Comparison of ENCODE assay signal across 19 cellular contexts in genomic region chr1:218739426-218739825, GRCh38.
A peak's percentile ranks its signal among the peaks of the same experiment; 100 is the strongest.
DNase-seq lines count a peak whose midpoint lies in the region; ATAC-seq and TF ChIP-seq lines count a peak whose summit lies in the region.
"Had no signal": no experiment of that assay in that cellular context is flagged by ENCODE, and none has a peak within 500 bp of the region (broad histone marks: within the 10 kb centered on the region; RNA-seq: fewer than 3 reads in every experiment).

No MANE protein-coding gene starts in this region.

- peaks cover 0 to 20% of the 10 kb centered on the region in 2 donors for H3K4me1 ChIP-seq in right atrium auricular region
- H3K4me1 ChIP-seq: SJCRH30 had no signal

- no peak overlapping the region for H3K27ac ChIP-seq in right atrium auricular region
- H3K27ac ChIP-seq: BLaER1 treated with 17β-estradiol and CSF1 and Interleukin-3, amounts not matched to agents 10 nM and 100 nM; coronary artery; SJCRH30; skin epidermis had no signal

- DNase-seq in MV-4-11 (lab: John Stamatoyannopoulos, UW) (peak; percentile 54), choroid plexus epithelial cell (ENCODE audit: low read depth) (peak; percentile 92), right atrium auricular region (ENCODE audit: low spot score) (peak; percentile 82), smooth muscle cell of the brain vasculature (ENCODE audit: low read depth, low spot score) (peak; percentile 67), NCI-H446 (lab: John Stamatoyannopoulos, UW) (no peak), RKO (ENCODE audit: low spot score) (no peak)
- DNase-seq: activated CD4-positive, alpha-beta T cell treated with anti-CD3 and anti-CD28 coated beads for 36 hours; activated naive CD8-positive, alpha-beta T cell treated with anti-CD3 and anti-CD28 coated beads, Interleukin-2, amount 10 ng/mL, durations not matched to agents 7 days and 5 days; activated T-cell treated with anti-CD3 and anti-CD28 coated beads for 4 hours; DMS53; mammary epithelial cell; NCI-H1092 treated with DMSO at 0.1 percent for 48 hours; stimulated activated naive CD8-positive, alpha-beta T cell treated with anti-CD3 and anti-CD28 coated beads, Interleukin-15, Interleukin-2, amounts not matched to agents 100 U/mL and 50 U/mL, for 24 hours had no signal

- no peak for ATAC-seq in GM21381 (IDR thresholded peaks at IDR 0.05; ENCODE audit: unreplicated experiment)
- ATAC-seq in GM21619 (IDR thresholded peaks at IDR 0.05; ENCODE audit: unreplicated experiment), result no peak
- ATAC-seq: activated CD4-positive, alpha-beta T cell treated with anti-CD3 and anti-CD28 coated beads for 36 hours; stimulated activated naive CD8-positive, alpha-beta T cell treated with anti-CD3 and anti-CD28 coated beads, Interleukin-15, Interleukin-2, amounts not matched to agents 100 U/mL and 50 U/mL, for 24 hours had no signal

- H3K4me3 ChIP-seq in choroid plexus epithelial cell (ENCODE audit: low read depth, low read length), result no peak overlapping the region
- H3K4me3 ChIP-seq in right atrium auricular region, result no peak overlapping the region
- H3K4me3 ChIP-seq: BLaER1 treated with 17β-estradiol and CSF1 and Interleukin-3, amounts not matched to agents 10 nM and 100 nM; coronary artery; SJCRH30; skin epidermis had no signal

- TF ChIP-seq CTCF in choroid plexus epithelial cell (conservative IDR thresholded peaks at IDR 0.05; ENCODE audit: low read depth, low read length) (no peak), right atrium auricular region (IDR thresholded peaks at IDR 0.05) (no peak)

- no peaks in the 10 kb centered on the region for H3K36me3 ChIP-seq in right atrium auricular region
- H3K36me3 ChIP-seq: BLaER1 treated with 17β-estradiol and CSF1 and Interleukin-3, amounts not matched to agents 10 nM and 100 nM; SJCRH30 had no signal

- peaks cover 0 to 3% of the 10 kb centered on the region in 2 donors for H3K9me3 ChIP-seq in right atrium auricular region

- H3K27me3 ChIP-seq in right atrium auricular region, result no peaks in the 10 kb centered on the region
- H3K27me3 ChIP-seq: BLaER1 treated with 17β-estradiol and CSF1 and Interleukin-3, amounts not matched to agents 10 nM and 100 nM; SJCRH30 had no signal

Comparison
In these comparisons a context has a peak if more than half of its experiments do, and no peak if none do; other contexts are left out.
1. DNase-seq: peak in MV-4-11 (single experiment), choroid plexus epithelial cell (single experiment), right atrium auricular region (single experiment) and smooth muscle cell of the brain vasculature (single experiment); none in NCI-H446 (0 of 2) and RKO (single experiment).